9 cellular contexts compared by ENCODE assay signal in the genomic region with DNA sequence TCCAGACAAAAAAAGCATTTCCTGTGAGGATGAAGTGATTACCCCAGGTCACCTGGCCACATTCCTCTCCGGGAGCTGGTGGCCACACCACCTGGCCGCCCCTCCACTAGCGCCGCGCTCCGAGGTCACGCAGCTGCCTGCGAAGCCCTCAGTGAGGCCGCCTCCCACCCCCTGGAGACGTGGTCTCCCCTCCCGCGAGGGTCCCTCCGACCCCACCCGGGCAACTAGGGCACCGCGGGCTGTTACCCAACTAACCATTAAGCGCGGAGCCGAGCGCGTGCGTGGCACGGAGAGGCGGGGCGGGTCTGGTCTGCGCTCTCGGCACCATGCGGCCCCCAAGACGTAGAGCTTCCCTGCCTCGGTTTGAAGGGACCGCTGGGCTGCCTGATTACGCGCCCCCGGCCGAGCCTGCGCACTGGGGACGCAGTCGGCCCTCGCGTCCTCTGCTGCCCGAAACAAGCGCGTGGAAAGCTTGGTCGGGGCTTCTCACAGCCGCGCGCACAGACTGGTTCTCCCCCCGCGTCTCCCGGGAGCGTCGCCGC.
DNase-seq lines count a peak whose midpoint lies in the region; ATAC-seq and TF ChIP-seq lines count a peak whose summit lies in the region.
"Had no signal": no experiment of that assay in that cellular context is flagged by ENCODE, and none has a peak within 500 bp of the region (broad histone marks: within the 10 kb centered on the region; RNA-seq: fewer than 3 reads in every experiment).

No MANE protein-coding gene starts in this region.

- intact Hi-C loops in ascending aorta (cut with DNase I) (no loop called here), sciatic nerve (cut with DNase I) (no loop called here)

- no peaks in the 10 kb centered on the region for H3K36me3 Mint-ChIP-seq in activated CD8-positive, alpha-beta memory T cell treated with anti-CD3 and anti-CD28 coated beads, Interleukin-2, amount 10 ng/mL, durations not matched to agents 7 days and 5 days
- H3K36me3 Mint-ChIP-seq: activated naive CD4-positive, alpha-beta T cell treated with anti-CD3 and anti-CD28 coated beads, Interleukin-2, amount 50 U/mL, for 72 hours had no signal

- H3K27ac ChIP-seq in ascending aorta: no peak overlapping the region

- no peak for TF ChIP-seq CTCF in ascending aorta (IDR thresholded peaks at IDR 0.05)

- H3K36me3 ChIP-seq in ascending aorta: no peaks in the 10 kb centered on the region

- CTCF ChIA-PET in activated CD8-positive, alpha-beta memory T cell treated with anti-CD3 and anti-CD28 coated beads, Interleukin-2, amount 10 ng/mL, durations not matched to agents 7 days and 5 days (lab: Charles Lee): no interaction called here

- H3K9me3 ChIP-seq in ascending aorta: no peaks in the 10 kb centered on the region

- peak overlapping the region; percentile 47 to 55 for H3K4me3 ChIP-seq in ascending aorta

- ATAC-seq in sciatic nerve (peak; percentile 44), GM21390 (IDR thresholded peaks at IDR 0.05; ENCODE audit: unreplicated experiment) (no peak)
- no peak for ATAC-seq in activated CD8-positive, alpha-beta memory T cell treated with anti-CD3 and anti-CD28 coated beads, Interleukin-2, amount 10 ng/mL, durations not matched to agents 7 days and 5 days

- H3K9me3 Mint-ChIP-seq in activated CD8-positive, alpha-beta memory T cell treated with anti-CD3 and anti-CD28 coated beads, Interleukin-2, amount 10 ng/mL, durations not matched to agents 7 days and 5 days (ENCODE audit: low read depth): no peaks in the 10 kb centered on the region
- H3K9me3 Mint-ChIP-seq: activated naive CD4-positive, alpha-beta T cell treated with anti-CD3 and anti-CD28 coated beads, Interleukin-2, amount 50 U/mL, for 72 hours had no signal

- H3K27ac Mint-ChIP-seq in activated CD8-positive, alpha-beta memory T cell treated with anti-CD3 and anti-CD28 coated beads, Interleukin-2, amount 10 ng/mL, durations not matched to agents 7 days and 5 days: no peak overlapping the region
- H3K27ac Mint-ChIP-seq: activated naive CD4-positive, alpha-beta T cell treated with anti-CD3 and anti-CD28 coated beads, Interleukin-2, amount 50 U/mL, for 72 hours had no signal

- no peaks in the 10 kb centered on the region for H3K4me1 ChIP-seq in ascending aorta

- TF ChIP-seq RAD21 in Ishikawa (IDR thresholded peaks at IDR 0.05; ENCODE audit: low read depth): no peak

- H3K4me1 Mint-ChIP-seq in activated CD8-positive, alpha-beta memory T cell treated with anti-CD3 and anti-CD28 coated beads, Interleukin-2, amount 10 ng/mL, durations not matched to agents 7 days and 5 days: peaks cover 1% of the 10 kb centered on the region

- peaks cover 59% of the 10 kb centered on the region for H3K27me3 Mint-ChIP-seq in activated CD8-positive, alpha-beta memory T cell treated with anti-CD3 and anti-CD28 coated beads, Interleukin-2, amount 10 ng/mL, durations not matched to agents 7 days and 5 days

- H3K27me3 ChIP-seq in ascending aorta: no peaks in the 10 kb centered on the region

- H3K4me3 Mint-ChIP-seq in activated CD8-positive, alpha-beta memory T cell treated with anti-CD3 and anti-CD28 coated beads, Interleukin-2, amount 10 ng/mL, durations not matched to agents 7 days and 5 days: no peak overlapping the region

- peak; percentile 56 for DNase-seq in AG08396 (ENCODE audit: low spot score)
- DNase-seq in ascending aorta (ENCODE audit: low spot score in 2 of 2): no peak
- DNase-seq in hepatic stellate cell (ENCODE audit: low spot score): peak; percentile 23
- no peak for DNase-seq in sciatic nerve (ENCODE audit: low spot score)
- DNase-seq in activated CD8-positive, alpha-beta memory T cell treated with anti-CD3 and anti-CD28 coated beads, Interleukin-2, amount 50 U/mL, for 4 hours: no peak
- no peak for DNase-seq in activated CD8-positive, alpha-beta memory T cell treated with anti-CD3 and anti-CD28 coated beads, Interleukin-2, amount 10 ng/mL, durations not matched to agents 7 days and 5 days

- TF ChIP-seq EP300 in Ishikawa (IDR thresholded peaks at IDR 0.05; ENCODE audit: borderline replicate concordance): no peak

TF ChIP-seq in Ishikawa, 13 proteins besides CTCF, POLR2A, EP300 and RAD21:
- TF ChIP-seq USF1 (IDR thresholded peaks at IDR 0.05) (peak; percentile 46; the same call in 1 of the 2 replicates), ZBTB7A (IDR thresholded peaks at IDR 0.05; ENCODE audit: low read depth) (peak; percentile 77; the same call in 1 of the 2 replicates), TAF1 (IDR thresholded peaks at IDR 0.05; ENCODE audit: low read depth) (peak; percentile 28; the same call in 1 of the 2 replicates), CREB1 (IDR thresholded peaks at IDR 0.05; ENCODE audit: low read depth) (no peak), TCF12 (IDR thresholded peaks at IDR 0.05; ENCODE audit: low read depth) (0 out of 2 replicates have a peak, but pooled peaks have one; percentile 18)
- TF ChIP-seq, protein P1, sequence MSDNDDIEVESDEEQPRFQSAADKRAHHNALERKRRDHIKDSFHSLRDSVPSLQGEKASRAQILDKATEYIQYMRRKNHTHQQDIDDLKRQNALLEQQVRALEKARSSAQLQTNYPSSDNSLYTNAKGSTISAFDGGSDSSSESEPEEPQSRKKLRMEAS (IDR thresholded peaks at IDR 0.05): peak; percentile 86

Comparison
In these comparisons a context has a peak if more than half of its experiments do, and no peak if none do; other contexts are left out.
1. DNase-seq: peak in AG08396 (single experiment) and hepatic stellate cell (single experiment); none in ascending aorta (0 of 2), sciatic nerve (single experiment), activated CD8-positive, alpha-beta memory T cell treated with anti-CD3 and anti-CD28 coated beads, Interleukin-2, amount 50 U/mL, for 4 hours (single experiment) and activated CD8-positive, alpha-beta memory T cell treated with anti-CD3 and anti-CD28 coated beads, Interleukin-2, amount 10 ng/mL, durations not matched to agents 7 days and 5 days (single experiment).